ENCODE assay signal across 23 cellular contexts in the genomic region with DNA sequence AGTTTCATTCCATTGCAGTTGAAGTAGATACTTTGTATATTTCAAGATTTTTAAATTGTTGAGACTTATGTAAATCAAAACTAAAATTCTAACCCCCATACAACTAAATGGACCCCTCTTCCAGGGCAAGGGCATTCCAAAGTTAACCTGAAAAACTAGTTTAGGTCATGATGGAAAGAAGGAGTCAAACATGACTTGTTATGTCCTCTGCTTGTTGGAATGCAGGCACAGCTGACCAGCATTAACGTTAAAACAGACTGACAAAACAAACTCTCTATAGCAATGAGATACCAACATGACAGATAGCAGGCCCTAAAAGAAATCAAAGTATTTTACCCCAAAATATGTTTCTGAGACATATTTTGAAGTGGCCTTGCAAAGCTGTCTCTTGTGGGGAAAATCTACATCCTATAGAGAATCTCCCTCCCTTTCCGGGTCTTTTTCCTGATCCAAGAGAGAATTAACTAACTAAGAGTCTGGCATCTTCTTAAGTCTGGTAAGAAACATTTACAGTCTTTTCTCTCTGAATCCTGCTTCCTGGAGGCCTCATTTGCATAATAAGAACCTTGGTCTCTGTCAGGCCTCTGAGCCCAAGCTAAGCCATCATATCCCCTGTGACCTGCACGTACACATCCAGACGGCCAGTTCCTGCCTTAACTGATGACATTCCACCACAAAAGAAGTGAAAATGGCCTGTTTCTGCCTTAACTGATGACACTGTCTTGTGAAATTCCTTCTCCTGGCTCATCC.
"Had no signal": no experiment of that assay in that cellular context is flagged by ENCODE, and none has a peak within 500 bp of the region (broad histone marks: within the 10 kb centered on the region; RNA-seq: fewer than 3 reads in every experiment).

No MANE protein-coding gene starts in this region.

- H3K27ac ChIP-seq: HL-60, RWPE1 had no signal

- DNase-seq: KBM-7, MV-4-11, NCI-H1048, NCI-H1105, NCI-H1417, NCI-H1436 treated with DMSO at 0.1 percent for 48 hours, NCI-H1694, NCI-H187 treated with DMSO at 0.1 percent for 48 hours, NCI-H2029 treated with DMSO at 0.1 percent for 48 hours, NCI-H2171 treated with DMSO at 0.1 percent for 48 hours, NCI-H345, NCI-H524, NCI-H526 treated with DMSO at 0.1 percent for 48 hours, NCI-H774, PC-3, SHP77, SK-N-SH, SW 1271 had no signal

- H3K9ac ChIP-seq: SK-N-SH had no signal

- H3K4me2 ChIP-seq: SK-N-SH had no signal

- H3K9me3 ChIP-seq: SK-N-SH had no signal

- ATAC-seq: HepG2, Panc1, PC-3 had no signal

- H3K9me2 ChIP-seq: SK-N-SH had no signal

- FAIRE-seq: HepG2, HTR-8/SVneo had no signal
